In the genomic region with DNA sequence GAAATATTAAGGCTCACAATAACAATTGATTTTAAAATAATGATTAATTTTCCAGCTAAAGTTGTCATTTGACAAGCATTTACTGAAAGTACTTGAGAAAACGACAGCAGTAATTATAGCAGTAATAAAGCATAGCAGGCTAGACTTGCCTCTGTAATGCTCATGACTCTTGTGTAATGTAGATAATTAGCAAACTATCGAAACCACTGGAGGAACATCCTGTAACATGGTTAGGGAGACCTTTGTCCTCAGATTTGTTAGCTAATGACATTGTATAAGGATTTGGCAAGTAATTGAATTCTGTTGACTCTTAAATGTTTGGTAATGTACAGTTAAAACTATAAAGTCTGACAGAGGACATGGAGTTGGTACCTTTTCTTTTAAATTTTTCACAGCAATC, we compare ENCODE assay signal across 1 cellular context.
A peak's percentile ranks its signal among the peaks of the same experiment; 100 is the strongest.
TF ChIP-seq lines count a peak whose summit lies in the region.

No MANE protein-coding gene starts in this region.

TF ChIP-seq in HepG2, 621 proteins besides CTCF, POLR2A, EP300 and RAD21 (continued from another document):
- TF ChIP-seq CEBPB (IDR thresholded peaks at IDR 0.05; ENCODE audit: borderline replicate concordance, low read depth, low read length) (peak; percentile 39; the same call in 1 of the 2 replicates), ZNF614 (CRISPR knock-in tag; IDR thresholded peaks at IDR 0.05; ENCODE audit: borderline replicate concordance) (0 out of 2 replicates have a peak, but pooled peaks have one; percentile 28), ZNF292 (CRISPR knock-in tag; IDR thresholded peaks at IDR 0.05; ENCODE audit: borderline replicate concordance, low read depth) (no peak)
TF ChIP-seq in HepG2: peak in this region for 7.
